In genomic region chr11:74749127-74749964, GRCh38 we compare ENCODE assay signal across 8 cellular contexts. TPM values are rescaled to one million over a fixed set of nuclear protein-coding genes. Genes with fewer than 3 reads are reported as not detected.
A peak's percentile ranks its signal among the peaks of the same experiment; 100 is the strongest.
DNase-seq lines count a peak whose midpoint lies in the region; ATAC-seq and TF ChIP-seq lines count a peak whose summit lies in the region.

No MANE protein-coding gene starts in this region.

- no peaks in the 10 kb centered on the region for H4K20me1 ChIP-seq in SK-N-SH (ENCODE audit: insufficient read depth)

- peak overlapping the region; percentile 24 for H2AFZ ChIP-seq in SK-N-SH (ENCODE audit: low read depth)

- no peak for TF ChIP-seq EP300 in SK-N-SH (IDR thresholded peaks at IDR 0.05; ENCODE audit: borderline replicate concordance in 1 of 2, low read depth in 1 of 2, low read length in 1 of 2)

- peak overlapping the region; percentile 97 for H3K27ac Mint-ChIP-seq in activated naive CD8-positive, alpha-beta T cell treated with anti-CD3 and anti-CD28 coated beads, Interleukin-2, amount 10 ng/mL, durations not matched to agents 7 days and 5 days

- H3K27me3 ChIP-seq in SK-N-SH (ENCODE audit: insufficient read depth) (no peaks in the 10 kb centered on the region), left ventricle myocardium inferior (ENCODE audit: low read depth) (no peaks in the 10 kb centered on the region), psoas muscle (ENCODE audit: insufficient read depth in 3 of 3, low read length in 2 of 3) (no peaks in the 10 kb centered on the region)

- intact Hi-C loops in left ventricle myocardium inferior (cut with micrococcal nuclease) (no loop called here), psoas muscle (cut with DNase I) (no loop called here)

- H3K4me1 Mint-ChIP-seq in activated naive CD8-positive, alpha-beta T cell treated with anti-CD3 and anti-CD28 coated beads, Interleukin-2, amount 10 ng/mL, durations not matched to agents 7 days and 5 days, result peaks cover 25% of the 10 kb centered on the region

- POLR2A ChIA-PET in SK-N-SH (lab: Yijun Ruan, JAX), result no interaction called here
- POLR2A ChIA-PET in activated naive CD8-positive, alpha-beta T cell treated with anti-CD3 and anti-CD28 coated beads, Interleukin-2, amount 10 ng/mL, durations not matched to agents 7 days and 5 days (lab: Charles Lee), result interaction anchor here (0.6 to 1.4 kb wide), 4 partner anchors 157 to 450 kb away, joined by 3 to 5 read pairs (median 4); partner anchors contain the start of genes LIPT2 and POLD3

- DNase-seq in DMS53 treated with DMSO at 0.1 percent for 48 hours (lab: John Stamatoyannopoulos, UW; ENCODE audit: unreplicated experiment), result peak; percentile 35
- peak; percentile 86 for DNase-seq in SK-N-SH
- DNase-seq in activated naive CD8-positive, alpha-beta T cell treated with anti-CD3 and anti-CD28 coated beads, Interleukin-2, amount 10 ng/mL, durations not matched to agents 7 days and 5 days, result peak; percentile 78
- DNase-seq in left ventricle myocardium inferior, result peak; percentile 55
- peak; percentile 52 to 73 for DNase-seq in psoas muscle
- DNase-seq in cerebellar nuclear complex (lab: John Stamatoyannopoulos, UW), result no peak

- H3K36me3 ChIP-seq in SK-N-SH (replicated peaks in 1 of 2; ENCODE audit: control insufficient read depth in 1 of 2, insufficient read depth in 2 of 2, low read length in 1 of 2), result peaks cover 0 to 4% of the 10 kb centered on the region in 2 experiments
- no peaks in the 10 kb centered on the region for H3K36me3 ChIP-seq in left ventricle myocardium inferior
- no peaks in the 10 kb centered on the region for H3K36me3 ChIP-seq in psoas muscle (ENCODE audit: insufficient read depth in 1 of 2, low read depth in 1 of 2)

- peak overlapping the region; percentile 84 for H3K4me2 ChIP-seq in SK-N-SH

- H3F3A ChIP-seq in SK-N-SH (replicated peaks; ENCODE audit: insufficient read depth), result peaks cover 15% of the 10 kb centered on the region

- H3K36me3 Mint-ChIP-seq in activated naive CD8-positive, alpha-beta T cell treated with anti-CD3 and anti-CD28 coated beads, Interleukin-2, amount 10 ng/mL, durations not matched to agents 7 days and 5 days, result peaks cover 6% of the 10 kb centered on the region

- CTCF ChIA-PET in SK-N-SH (lab: Yijun Ruan, JAX), result interaction anchor here (0.7 to 2.6 kb wide), 4 partner anchors 10 to 136 kb away, joined by 3 to 11 read pairs (median 7); no protein-coding TSS in a partner anchor

- WGBS in SK-N-SH (ENCODE audit: low lambda C conversion rate), result 3% methylated on average over 21 of the region's 63 CpGs
- 0 to 1% (median 1%) methylated on average over 34 to 63 of the region's 63 CpGs for WGBS in psoas muscle, 3 donors

- H3K9ac ChIP-seq in SK-N-SH, result peak overlapping the region; percentile 82

- peak overlapping the region; percentile 71 to 82 for H3K27ac ChIP-seq in SK-N-SH (ENCODE audit: low read depth in 2 of 2, low read length in 1 of 2)
- H3K27ac ChIP-seq in left ventricle myocardium inferior (replicated peaks), result peak overlapping the region; percentile 96
- H3K27ac ChIP-seq in psoas muscle, result peak overlapping the region; percentile 96

- no peaks in the 10 kb centered on the region for H3K9me2 ChIP-seq in SK-N-SH

- peak overlapping the region; percentile 100 for H3K4me3 Mint-ChIP-seq in activated naive CD8-positive, alpha-beta T cell treated with anti-CD3 and anti-CD28 coated beads, Interleukin-2, amount 10 ng/mL, durations not matched to agents 7 days and 5 days

- no peak for TF ChIP-seq CTCF in SK-N-SH (IDR thresholded peaks at IDR 0.05)
- no peak for TF ChIP-seq CTCF in left ventricle myocardium inferior (IDR thresholded peaks at IDR 0.05; ENCODE audit: borderline replicate concordance)
- no peak for TF ChIP-seq CTCF in psoas muscle (IDR thresholded peaks at IDR 0.05)

- peaks cover 52% of the 10 kb centered on the region for H3K79me2 ChIP-seq in SK-N-SH (ENCODE audit: insufficient read depth)

- no peaks in the 10 kb centered on the region for H3K27me3 Mint-ChIP-seq in activated naive CD8-positive, alpha-beta T cell treated with anti-CD3 and anti-CD28 coated beads, Interleukin-2, amount 10 ng/mL, durations not matched to agents 7 days and 5 days

- H3K4me3 ChIP-seq in SK-N-SH (ENCODE audit: low read depth in 2 of 2, low read length in 1 of 2), result peak overlapping the region; percentile 69 to 79
- H3K4me3 ChIP-seq in left ventricle myocardium inferior, result peak overlapping the region; percentile 87
- H3K4me3 ChIP-seq in psoas muscle, result peak overlapping the region; percentile 98

- H3K9me3 ChIP-seq in SK-N-SH, result no peaks in the 10 kb centered on the region
- no peaks in the 10 kb centered on the region for H3K9me3 ChIP-seq in left ventricle myocardium inferior (replicated peaks)
- H3K9me3 ChIP-seq in psoas muscle, result no peaks in the 10 kb centered on the region

- H3K4me1 ChIP-seq in SK-N-SH (ENCODE audit: control insufficient read depth in 1 of 2, insufficient read depth in 2 of 2, low read depth in 1 of 2, low read length in 1 of 2), result peaks cover 11% of the 10 kb centered on the region in 2 experiments; a peak in 3 of 4 replicates
- peaks cover 49% of the 10 kb centered on the region for H3K4me1 ChIP-seq in left ventricle myocardium inferior
- peaks cover 27% of the 10 kb centered on the region for H3K4me1 ChIP-seq in psoas muscle

- ATAC-seq in GM19463 (IDR thresholded peaks at IDR 0.05; ENCODE audit: unreplicated experiment) (peak; percentile 40), HG03565 (IDR thresholded peaks at IDR 0.05; ENCODE audit: unreplicated experiment) (peak; percentile 34), psoas muscle (peak; percentile 46 to 56 (median 50))
- ATAC-seq in activated naive CD8-positive, alpha-beta T cell treated with anti-CD3 and anti-CD28 coated beads, Interleukin-2, amount 10 ng/mL, durations not matched to agents 7 days and 5 days (ENCODE audit: low read depth), result peak; percentile 72

- TF ChIP-seq RAD21 in SK-N-SH (IDR thresholded peaks at IDR 0.05; ENCODE audit: low read length), result no peak

- H3K9me3 Mint-ChIP-seq in activated naive CD8-positive, alpha-beta T cell treated with anti-CD3 and anti-CD28 coated beads, Interleukin-2, amount 10 ng/mL, durations not matched to agents 7 days and 5 days, result no peaks in the 10 kb centered on the region

TF ChIP-seq in SK-N-SH, 30 proteins besides CTCF, POLR2A, EP300 and RAD21 (continues in another document):
- no peak for TF ChIP-seq RFX5 (IDR thresholded peaks at IDR 0.05; ENCODE audit: low read length)
- TF ChIP-seq TAF1 (IDR thresholded peaks at IDR 0.05; ENCODE audit: borderline replicate concordance, low read depth, low read length), result peak; percentile 51; the same call in 1 of the 2 replicates
- no peak for TF ChIP-seq USF2 (IDR thresholded peaks at IDR 0.05; ENCODE audit: borderline replicate concordance, low read depth, low read length)
- TF ChIP-seq FOXJ3 (CRISPR knock-in tag; IDR thresholded peaks at IDR 0.05), result no peak
- TF ChIP-seq RCOR1 (IDR thresholded peaks at IDR 0.05; ENCODE audit: low read length), result no peak
- no peak; the same call in 1 of the 2 replicates for TF ChIP-seq POLR2AphosphoS5 (IDR thresholded peaks at IDR 0.05; ENCODE audit: low read depth, low read length)
- TF ChIP-seq CHD2 (IDR thresholded peaks at IDR 0.05; ENCODE audit: low read length, partially characterized antibody), result peak; percentile 67
- TF ChIP-seq MXI1 (IDR thresholded peaks at IDR 0.05; ENCODE audit: low read depth, low read length), result peak; percentile 43; the same call in 1 of the 2 replicates
- no peak for TF ChIP-seq JUND (IDR thresholded peaks at IDR 0.05)
- peak; percentile 58; the same call in 1 of the 2 replicates for TF ChIP-seq MAX (IDR thresholded peaks at IDR 0.05; ENCODE audit: low read depth)
- no peak for TF ChIP-seq TEAD4 (IDR thresholded peaks at IDR 0.05; ENCODE audit: borderline replicate concordance, insufficient read depth)
- TF ChIP-seq FOXM1 (IDR thresholded peaks at IDR 0.05; ENCODE audit: low read depth), result no peak
- no peak for TF ChIP-seq ELF1 (IDR thresholded peaks at IDR 0.05)
- no peak for TF ChIP-seq RXRA (IDR thresholded peaks at IDR 0.05; ENCODE audit: borderline replicate concordance, low read depth)
- no peak for TF ChIP-seq FOSL2 (IDR thresholded peaks at IDR 0.05; ENCODE audit: borderline replicate concordance, low read depth)
- TF ChIP-seq YY1 (IDR thresholded peaks at IDR 0.05; ENCODE audit: low read depth), result no peak
- TF ChIP-seq MEF2A (IDR thresholded peaks at IDR 0.05; ENCODE audit: borderline replicate concordance, low read depth), result no peak
- no peak for TF ChIP-seq SIN3A (IDR thresholded peaks at IDR 0.05; ENCODE audit: borderline replicate concordance, low read depth, low read length)
- no peak for TF ChIP-seq SMC3 (IDR thresholded peaks at IDR 0.05; ENCODE audit: low read depth, low read length)

RNA-seq across cellular contexts. Expression of gene RNF169, which starts 0.7 kb away (rescaled TPM):
- polyA plus RNA-seq in SK-N-SH (2012; rRNA removed) (2.2 and 2.6 TPM in 2 replicates), psoas muscle (1 to 10 TPM; 3.9 to 5.8 (median 5.1) TPM)
- polyA plus RNA-seq in SK-N-SH (2012; cell fraction: cytosol; rRNA removed), result 1.9 and 2.0 TPM in 2 replicates
- polyA plus RNA-seq in SK-N-SH (2012; cell fraction: nucleus; rRNA removed), result 1.9 and 3.7 TPM in 2 replicates
- 10 to 100 TPM; 18.7 to 20.8 TPM for total RNA-seq in activated naive CD8-positive, alpha-beta T cell treated with anti-CD3 and anti-CD28 coated beads, Interleukin-2, amount 10 ng/mL, durations not matched to agents 7 days and 5 days
- total RNA-seq in left ventricle myocardium inferior (9.6 TPM), psoas muscle (10 to 100 TPM; 14.0 to 15.9 (median 14.8) TPM)

RNA-seq across cellular contexts. Expression of gene CHRDL2, which starts 18.1 kb away (rescaled TPM):
- polyA plus RNA-seq in SK-N-SH (2012; rRNA removed), result not detected in 2 replicates
- polyA plus RNA-seq in SK-N-SH (2012; cell fraction: cytosol; rRNA removed), result 0.05 TPM in 1 of 2 replicates, not detected in the other
- polyA plus RNA-seq in SK-N-SH (2012; cell fraction: nucleus; rRNA removed), result 0.04 and 0.13 TPM in 2 replicates
- total RNA-seq in activated naive CD8-positive, alpha-beta T cell treated with anti-CD3 and anti-CD28 coated beads, Interleukin-2, amount 10 ng/mL, durations not matched to agents 7 days and 5 days, result not detected
- total RNA-seq in left ventricle myocardium inferior, result 6.5 TPM
- 10 to 100 TPM in 3 of 4 donors, 1 to 10 TPM in 1; 2.2 to 14.1 (median 12.7) TPM for total RNA-seq in psoas muscle
- polyA plus RNA-seq in psoas muscle, result 1 to 10 TPM in 1 of 3 donors, under 1 TPM in 2; 0.39 to 3.1 (median 0.61) TPM

Comparison
In these comparisons a context has a peak if more than half of its experiments do, and no peak if none do; other contexts are left out.
1. DNase-seq: peak in DMS53 treated with DMSO at 0.1 percent for 48 hours (single experiment), SK-N-SH (single experiment), activated naive CD8-positive, alpha-beta T cell treated with anti-CD3 and anti-CD28 coated beads, Interleukin-2, amount 10 ng/mL, durations not matched to agents 7 days and 5 days (single experiment), left ventricle myocardium inferior (single experiment) and psoas muscle (2 of 2); none in cerebellar nuclear complex (0 of 2).
2. Peak in every context shown above with its lines, with median percentiles within 50 percentile points of each other: ATAC-seq, H3K27ac ChIP-seq and H3K4me3 ChIP-seq.